In genomic region chr13:76722782-76723181, GRCh38 we compare ENCODE assay signal across 21 cellular contexts.
"Had no signal": no experiment of that assay in that cellular context is flagged by ENCODE, and none has a peak within 500 bp of the region (broad histone marks: within the 10 kb centered on the region; RNA-seq: fewer than 3 reads in every experiment).

No MANE protein-coding gene starts in this region.

- H3K4me1 Mint-ChIP-seq: activated naive CD8-positive, alpha-beta T cell treated with anti-CD3 and anti-CD28 coated beads, Interleukin-2, amount 10 ng/mL, durations not matched to agents 7 days and 5 days; memory B cell; naive thymus-derived CD4-positive, alpha-beta T cell; T-helper 17 cell had no signal

- H3K27ac ChIP-seq: neural progenitor cell had no signal

- H3K36me3 Mint-ChIP-seq: activated CD4-positive, alpha-beta memory T cell treated with anti-CD3 and anti-CD28 coated beads for 36 hours; activated naive CD8-positive, alpha-beta T cell treated with anti-CD3 and anti-CD28 coated beads, Interleukin-2, amount 10 ng/mL, durations not matched to agents 7 days and 5 days; memory B cell; naive thymus-derived CD4-positive, alpha-beta T cell had no signal

- H3K36me3 ChIP-seq: heart left ventricle, neural progenitor cell, sigmoid colon, tibial nerve, uterus had no signal

- H3K4me3 Mint-ChIP-seq: activated CD4-positive, alpha-beta memory T cell treated with anti-CD3 and anti-CD28 coated beads for 36 hours; activated naive CD4-positive, alpha-beta T cell treated with anti-CD3 and anti-CD28 coated beads for 36 hours; activated naive CD8-positive, alpha-beta T cell treated with anti-CD3 and anti-CD28 coated beads, Interleukin-2, amount 10 ng/mL, durations not matched to agents 7 days and 5 days; activated T-cell treated with anti-CD3 and anti-CD28 coated beads, Interleukin-2, amount 50 U/mL, for 72 hours; endodermal cell; memory B cell; naive thymus-derived CD4-positive, alpha-beta T cell; neural progenitor cell; T-helper 17 cell had no signal

- DNase-seq: activated CD4-positive, alpha-beta T cell treated with anti-CD3 and anti-CD28 coated beads for 48 hours; activated effector memory CD4-positive, alpha-beta T cell treated with Interleukin-2 at 50 U/mL for 16 hours; cerebellar nuclear complex; sigmoid colon; stimulated activated CD4-positive, alpha-beta T cell treated with anti-CD3 and anti-CD28 coated beads, Interleukin-12 subunit alpha, Interleukin-12 subunit beta, amount 100 ng/mL, for 4 hours; stimulated activated CD4-positive, alpha-beta T cell treated with anti-CD3 and anti-CD28 coated beads, Interleukin-4, amount 100 ng/mL, for 4 hours; T-helper 17 cell; uterus had no signal

- H3K27me3 ChIP-seq: heart left ventricle, neural progenitor cell, sigmoid colon, tibial nerve, uterus had no signal

- H3K4me2 ChIP-seq: neural progenitor cell had no signal

- H3K9ac ChIP-seq: neural progenitor cell had no signal

- H3K4me3 ChIP-seq: coronary artery, heart left ventricle, mucosa of descending colon, neural progenitor cell, sigmoid colon, tibial nerve, uterus had no signal

- H3K9me3 Mint-ChIP-seq: activated CD4-positive, alpha-beta memory T cell treated with anti-CD3 and anti-CD28 coated beads for 36 hours; activated naive CD4-positive, alpha-beta T cell treated with anti-CD3 and anti-CD28 coated beads for 36 hours had no signal

- H3K4me1 ChIP-seq: neural progenitor cell, uterus had no signal

- H3K9me3 ChIP-seq: heart left ventricle, mucosa of descending colon, sigmoid colon, tibial nerve, uterus had no signal

- H3K27me3 Mint-ChIP-seq: activated CD4-positive, alpha-beta memory T cell treated with anti-CD3 and anti-CD28 coated beads for 36 hours; memory B cell had no signal

- H3K27ac Mint-ChIP-seq: activated CD4-positive, alpha-beta memory T cell treated with anti-CD3 and anti-CD28 coated beads for 36 hours; activated naive CD4-positive, alpha-beta T cell treated with anti-CD3 and anti-CD28 coated beads for 36 hours; activated naive CD8-positive, alpha-beta T cell treated with anti-CD3 and anti-CD28 coated beads, Interleukin-2, amount 10 ng/mL, durations not matched to agents 7 days and 5 days; activated T-cell treated with anti-CD3 and anti-CD28 coated beads, Interleukin-2, amount 50 U/mL, for 72 hours; endodermal cell; memory B cell; naive thymus-derived CD4-positive, alpha-beta T cell; neural progenitor cell; progenitor cell of endocrine pancreas; T-helper 17 cell had no signal
